In genomic region chr3:45026038-45026437, GRCh38 we compare ENCODE assay signal across 11 cellular contexts. TPM values are rescaled to one million over a fixed set of nuclear protein-coding genes. Genes with fewer than 3 reads are reported as not detected.
DNase-seq lines count a peak whose midpoint lies in the region; ATAC-seq and TF ChIP-seq lines count a peak whose summit lies in the region.
"Had no signal": no experiment of that assay in that cellular context is flagged by ENCODE, and none has a peak within 500 bp of the region (broad histone marks: within the 10 kb centered on the region; RNA-seq: fewer than 3 reads in every experiment).

Gene CLEC3B (plus strand): TSS chr3:45026303. CDS start chr3:45026363, 60 bp downstream.

- POLR2A ChIA-PET in MCF 10A (lab: Yijun Ruan, JAX) = interaction anchor here (0.5 kb wide), 1 partner anchor 179 kb away, joined by 4 read pairs; no protein-coding TSS in a partner anchor

- DNase-seq in EH (ENCODE audit: low read depth) = peak; percentile 92
- DNase-seq in MCF 10A (ENCODE audit: unreplicated experiment) = peak; percentile 51
- DNase-seq in right atrium auricular region (ENCODE audit: low spot score) = peak; percentile 88
- DNase-seq in sciatic nerve (ENCODE audit: low spot score) = peak; percentile 77
- DNase-seq in GM23338 (ENCODE audit: low spot score) = no peak
- no peak for DNase-seq in activated naive CD4-positive, alpha-beta T cell treated with anti-CD3 and anti-CD28 coated beads, Interleukin-2, amount 50 U/mL, for 16 hours
- DNase-seq: activated T-cell treated with anti-CD3 and anti-CD28 coated beads, Interleukin-2, amount 50 U/mL, for 24 hours; SHP77 had no signal

- peak within 1 kb of the TSS; percentile 43 to 51 for H3K4me3 ChIP-seq in right atrium auricular region
- H3K4me3 ChIP-seq in GM23338 = no peak within 1 kb of the TSS

- CTCF ChIA-PET in MCF 10A (lab: Yijun Ruan, JAX) = no interaction called here

- no peaks in the 10 kb centered on the region for H3K9me3 Mint-ChIP-seq in MCF 10A (ENCODE audit: unreplicated experiment)
- H3K9me3 Mint-ChIP-seq in GM23338 = no peaks in the 10 kb centered on the region
- H3K9me3 Mint-ChIP-seq: activated T-cell treated with anti-CD3 and anti-CD28 coated beads, Interleukin-2, amount 50 U/mL, for 24 hours had no signal

- H3K9me2 ChIP-seq in GM23338 (ENCODE audit: insufficient read depth) = no peaks in the 10 kb centered on the region

- H3K36me3 ChIP-seq in right atrium auricular region = peaks cover 4% of the 10 kb centered on the region
- no peaks in the 10 kb centered on the region for H3K36me3 ChIP-seq in GM23338 (ENCODE audit: insufficient read depth)

- no peaks in the 10 kb centered on the region for H3K9me3 ChIP-seq in right atrium auricular region

- H3K27ac ChIP-seq in right atrium auricular region = peak within 1 kb of the TSS; percentile 70 to 83
- no peak within 1 kb of the TSS for H3K27ac ChIP-seq in GM23338 (ENCODE audit: low read depth)

- H3K27me3 ChIP-seq in right atrium auricular region (no peaks in the 10 kb centered on the region), GM23338 (ENCODE audit: insufficient read depth) (no peaks in the 10 kb centered on the region)

- H3K4me1 ChIP-seq in right atrium auricular region = peaks cover 0 to 71% of the 10 kb centered on the region in 2 donors
- no peaks in the 10 kb centered on the region for H3K4me1 ChIP-seq in GM23338 (ENCODE audit: insufficient read depth)

- no peaks in the 10 kb centered on the region; the same call in 1 of the 2 replicates for H4K20me1 ChIP-seq in GM23338 (replicated peaks; ENCODE audit: insufficient read depth)

- no peaks in the 10 kb centered on the region for H3K79me2 ChIP-seq in GM23338 (replicated peaks; ENCODE audit: insufficient read depth)

- H3K4me3 Mint-ChIP-seq in MCF 10A (ENCODE audit: unreplicated experiment) (no peak within 1 kb of the TSS), GM23338 (no peak within 1 kb of the TSS)
- H3K4me3 Mint-ChIP-seq: activated T-cell treated with anti-CD3 and anti-CD28 coated beads, Interleukin-2, amount 50 U/mL, for 24 hours had no signal

- no peak for TF ChIP-seq CTCF in MCF 10A (IDR thresholded peaks at IDR 0.05; ENCODE audit: unreplicated experiment)
- no peak for TF ChIP-seq CTCF in right atrium auricular region (IDR thresholded peaks at IDR 0.05)
- TF ChIP-seq CTCF in GM23338 (conservative IDR thresholded peaks at IDR 0.05; ENCODE audit: low read depth in 2 of 2) = no peak

- H3K27me3 Mint-ChIP-seq in MCF 10A (ENCODE audit: insufficient read depth, unreplicated experiment) (no peaks in the 10 kb centered on the region), GM23338 (ENCODE audit: insufficient read depth, low read depth, poor library complexity) (peaks cover 8% of the 10 kb centered on the region)

- H3F3A ChIP-seq in GM23338 (replicated peaks; ENCODE audit: low read depth) = no peaks in the 10 kb centered on the region

- BruUV-seq in MCF 10A (replicated peaks; lab: Mats Ljungman, UMichigan) = no TSS peak

- intact Hi-C loops in MCF 10A (cut with micrococcal nuclease) = no loop called here
- intact Hi-C loops in sciatic nerve (cut with DNase I) = no loop called here

- no peak within 1 kb of the TSS for H2AFZ ChIP-seq in GM23338

- H3K27ac Mint-ChIP-seq in MCF 10A (ENCODE audit: low read depth, unreplicated experiment) (peak within 1 kb of the TSS; percentile 43), GM23338 (no peak within 1 kb of the TSS)
- H3K27ac Mint-ChIP-seq: activated T-cell treated with anti-CD3 and anti-CD28 coated beads, Interleukin-2, amount 50 U/mL, for 24 hours had no signal

- H3K4me1 Mint-ChIP-seq in MCF 10A (ENCODE audit: insufficient read depth, unreplicated experiment) (peaks cover 10% of the 10 kb centered on the region), GM23338 (peaks cover 5% of the 10 kb centered on the region; the same call in 2 of the 3 replicates)

- ATAC-seq in sciatic nerve (peak; percentile 77), HG03378 (IDR thresholded peaks at IDR 0.05; ENCODE audit: unreplicated experiment) (no peak), HG02642 (IDR thresholded peaks at IDR 0.05; ENCODE audit: poor library complexity, unreplicated experiment) (no peak), GM23338 (no peak)

- H3K36me3 Mint-ChIP-seq in MCF 10A (ENCODE audit: insufficient read depth, unreplicated experiment) (no peaks in the 10 kb centered on the region), GM23338 (ENCODE audit: low read depth) (no peaks in the 10 kb centered on the region)

- no peak within 1 kb of the TSS for H3K4me2 ChIP-seq in GM23338

TF ChIP-seq in GM23338, 12 proteins besides CTCF, POLR2A, EP300 and RAD21 (continues in another document):
- TF ChIP-seq POLR2AphosphoS5 (IDR thresholded peaks at IDR 0.05; ENCODE audit: low read depth) = no peak
- no peak for TF ChIP-seq EZH2phosphoT487 (IDR thresholded peaks at IDR 0.05; ENCODE audit: unreplicated experiment)
- TF ChIP-seq NANOG (IDR thresholded peaks at IDR 0.05; ENCODE audit: borderline replicate concordance) = no peak
- no peak for TF ChIP-seq ZNF462 (CRISPR knock-in tag; IDR thresholded peaks at IDR 0.05)
- no peak for TF ChIP-seq ZNF331 (CRISPR knock-in tag; IDR thresholded peaks at IDR 0.05; ENCODE audit: low read depth)
- TF ChIP-seq STAT1 (IDR thresholded peaks at IDR 0.05; ENCODE audit: unreplicated experiment) = no peak

RNA-seq across cellular contexts. Expression of gene CLEC3B, which starts in this region (rescaled TPM):
- total RNA-seq in MCF 10A (2022) (not detected in 2 replicates), right atrium auricular region (100 to 1,000 TPM; 138 to 180 TPM), sciatic nerve (105 TPM)
- not detected in 2 replicates for total RNA-seq in GM23338 (2014; rRNA removed; shearing (Covaris generic))
- polyA plus RNA-seq in GM23338 (2016; fragmentation: Nextera tagmentation; extraction: Ambion mirVana) = not detected in 2 replicates
- total RNA-seq: glomerular endothelial cell had no signal

Comparison
In these comparisons a context has a peak if more than half of its experiments do, and no peak if none do; other contexts are left out.
1. RNA of gene CLEC3B (total RNA-seq): 138 to 180 TPM in right atrium auricular region and 105 TPM in sciatic nerve (single experiment); not detected in GM23338 and not detected in MCF 10A; every median in the first group is over 10 times any median in the second.
2. Peak in DNase-seq in MCF 10A; RNA of the gene not detected or under 1 TPM.
3. DNase-seq: peak in EH (single experiment), right atrium auricular region (single experiment) and sciatic nerve (single experiment); none in GM23338 (single experiment) and activated naive CD4-positive, alpha-beta T cell treated with anti-CD3 and anti-CD28 coated beads, Interleukin-2, amount 50 U/mL, for 16 hours (single experiment).